Comparison of ENCODE assay signal across 16 cellular contexts in the genomic region with DNA sequence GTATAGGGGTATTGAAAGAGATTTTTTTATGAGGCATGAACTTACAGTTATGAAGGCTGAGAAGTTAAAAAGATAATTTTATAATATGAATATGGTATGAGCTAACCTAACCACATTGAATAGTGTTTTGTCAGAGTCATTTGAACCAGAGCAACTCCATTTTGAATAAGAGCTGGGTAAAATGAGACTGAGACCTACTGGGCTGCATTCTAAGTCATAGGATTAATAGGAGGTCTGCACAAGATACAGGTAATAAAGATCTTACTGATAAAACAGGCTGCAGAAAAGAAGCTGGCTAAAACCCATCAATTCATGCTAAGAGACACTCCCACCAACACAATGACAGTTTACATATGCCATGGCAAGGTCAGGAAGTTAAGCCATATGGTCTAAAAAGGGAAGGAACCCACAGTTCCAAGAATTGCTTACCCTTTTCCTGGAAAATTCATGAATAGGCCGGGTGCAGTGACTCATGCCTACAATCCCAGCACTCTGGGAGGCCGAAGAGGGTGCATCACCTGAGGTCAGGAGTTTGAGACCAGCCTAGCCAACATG.
"Had no signal": no experiment of that assay in that cellular context is flagged by ENCODE, and none has a peak within 500 bp of the region (broad histone marks: within the 10 kb centered on the region; RNA-seq: fewer than 3 reads in every experiment).

No MANE protein-coding gene starts in this region.

- DNase-seq: activated CD4-positive, alpha-beta T cell treated with anti-CD3 and anti-CD28 coated beads, Interleukin-2, amount 50 U/mL, for 1 hour; activated naive CD4-positive, alpha-beta T cell; aorta; cortex of kidney; effector CD4-positive, alpha-beta T cell; esophagus squamous epithelium; glutamatergic neuron; hypothalamus; kidney; left lung; mucosa of descending colon; nucleus accumbens; posterior cingulate gyrus; retina; stimulated activated CD4-positive, alpha-beta T cell treated with anti-CD3 and anti-CD28 coated beads, Interleukin-12 subunit alpha, Interleukin-12 subunit beta, amount 100 ng/mL, for 4 hours; T1000 had no signal
